Comparison of ENCODE assay signal across 8 cellular contexts in the genomic region with DNA sequence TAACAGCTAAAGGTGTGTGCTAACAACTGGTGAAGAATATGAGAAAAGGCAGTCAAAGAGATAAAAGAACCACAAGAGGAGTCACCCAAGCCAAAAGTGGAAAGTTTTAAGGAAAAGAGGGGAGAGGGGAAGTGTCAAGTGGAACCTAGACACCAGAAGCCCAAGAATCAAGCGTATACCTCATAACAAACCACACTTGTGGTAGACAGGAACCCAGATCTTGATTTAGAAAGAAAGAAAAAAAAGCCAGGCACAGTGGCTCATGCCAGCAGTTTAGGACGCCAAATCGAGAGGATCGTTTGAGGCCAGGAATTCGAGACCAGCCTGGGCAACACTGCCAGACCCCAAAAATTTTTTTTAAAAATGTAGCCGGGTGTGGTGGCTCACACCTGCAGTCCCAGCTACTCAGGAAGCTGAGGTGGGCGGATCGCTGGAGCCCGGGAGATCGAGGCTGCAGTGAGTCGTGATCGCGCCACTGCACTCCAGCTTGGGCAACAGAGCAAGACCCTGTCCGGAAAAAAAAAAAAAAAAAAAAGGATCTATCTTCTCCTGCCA. TPM values are rescaled to one million over a fixed set of nuclear protein-coding genes. Genes with fewer than 3 reads are reported as not detected.
DNase-seq lines count a peak whose midpoint lies in the region; ATAC-seq and TF ChIP-seq lines count a peak whose summit lies in the region.

No MANE protein-coding gene starts in this region.

- H3K27ac Mint-ChIP-seq in activated CD8-positive, alpha-beta T cell treated with anti-CD3 and anti-CD28 coated beads for 36 hours = peak overlapping the region; percentile 91

- H3K4me3 ChIP-seq in heart right ventricle (peak overlapping the region; percentile 75 to 99 (median 90)), iPS-15b (ENCODE audit: low read depth, low read length) (peak overlapping the region; percentile 97), thymus (ENCODE audit: low read length) (peak overlapping the region; percentile 99)

- peak overlapping the region; percentile 84 for H3K4me3 Mint-ChIP-seq in activated CD8-positive, alpha-beta T cell treated with anti-CD3 and anti-CD28 coated beads for 36 hours

- no peaks in the 10 kb centered on the region for H3K27me3 ChIP-seq in heart right ventricle
- H3K27me3 ChIP-seq in iPS-15b (ENCODE audit: control insufficient read depth, insufficient read depth, low read length) = no peaks in the 10 kb centered on the region
- no peaks in the 10 kb centered on the region for H3K27me3 ChIP-seq in thymus (ENCODE audit: control insufficient read depth, insufficient read depth)

- H3K9me3 ChIP-seq in heart right ventricle (no peaks in the 10 kb centered on the region), iPS-15b (ENCODE audit: control insufficient read depth, insufficient read depth, low read length) (no peaks in the 10 kb centered on the region), thymus (ENCODE audit: control insufficient read depth) (no peaks in the 10 kb centered on the region)

- ATAC-seq in heart right ventricle (no peak), Right ventricle myocardium inferior (no peak)
- ATAC-seq in activated CD8-positive, alpha-beta T cell treated with anti-CD3 and anti-CD28 coated beads for 36 hours = no peak

- H3K36me3 Mint-ChIP-seq in activated CD8-positive, alpha-beta T cell treated with anti-CD3 and anti-CD28 coated beads for 36 hours (ENCODE audit: low read depth) = peaks cover 22% of the 10 kb centered on the region

- H3K27me3 Mint-ChIP-seq in activated CD8-positive, alpha-beta T cell treated with anti-CD3 and anti-CD28 coated beads for 36 hours = no peaks in the 10 kb centered on the region

- no peak overlapping the region for H3K9ac ChIP-seq in iPS-15b (ENCODE audit: low read depth, low read length)

- DNase-seq in heart right ventricle (no peak), Right ventricle myocardium inferior (ENCODE audit: missing footprints) (no peak), NCI-H2081 (lab: John Stamatoyannopoulos, UW) (no peak), caudate nucleus (lab: John Stamatoyannopoulos, UW) (no peak), glomerular visceral epithelial cell (ENCODE audit: extremely low spot score) (no peak)
- no peak for DNase-seq in activated CD8-positive, alpha-beta T cell treated with anti-CD3 and anti-CD28 coated beads for 36 hours

- H3K4me1 ChIP-seq in heart right ventricle = peaks cover 3 to 34% (median 27%) of the 10 kb centered on the region in 9 donors
- H3K4me1 ChIP-seq in iPS-15b (ENCODE audit: control insufficient read depth, insufficient read depth, low read length) = peaks cover 2% of the 10 kb centered on the region
- H3K4me1 ChIP-seq in thymus (ENCODE audit: control insufficient read depth, insufficient read depth, low read length) = peaks cover 12% of the 10 kb centered on the region

- no peak for TF ChIP-seq CTCF in heart right ventricle (IDR thresholded peaks at IDR 0.05)
- TF ChIP-seq CTCF in activated CD8-positive, alpha-beta T cell treated with anti-CD3 and anti-CD28 coated beads for 36 hours (IDR thresholded peaks at IDR 0.05) = no peak

- intact Hi-C loops in heart right ventricle (cut with DNase I) (loop anchor here in 1 of 10 donors (5.0 kb wide), 2 partner anchors 39 to 151 kb away; partner anchors contain the start of genes ST13 and XPNPEP3), Right ventricle myocardium inferior (cut with DNase I) (loop anchor here (5.0 kb wide), 1 partner anchor 39 kb away; the partner anchor contains the start of genes ST13 and XPNPEP3)
- intact Hi-C loops in activated CD8-positive, alpha-beta T cell treated with anti-CD3 and anti-CD28 coated beads for 36 hours (cut with micrococcal nuclease) = no loop called here

- H3K27ac ChIP-seq in heart right ventricle (peak overlapping the region in 2 of 10 donors; percentile 87 to 89), thymus (ENCODE audit: low read depth) (peak overlapping the region; percentile 33), caudate nucleus (ENCODE audit: low read depth, low read length) (no peak overlapping the region)

- CTCF ChIA-PET in activated CD8-positive, alpha-beta T cell treated with anti-CD3 and anti-CD28 coated beads for 36 hours (lab: Charles Lee) = interaction anchor here (0.7 to 2.0 kb wide), 8 partner anchors 17 to 172 kb away, joined by 3 to 6 read pairs (median 4); no protein-coding TSS in a partner anchor

- POLR2A ChIA-PET in activated CD8-positive, alpha-beta T cell treated with anti-CD3 and anti-CD28 coated beads for 36 hours (lab: Charles Lee) = interaction anchor here (1.3 to 1.6 kb wide), 3 partner anchors 12 to 90 kb away, joined by 3 to 5 read pairs (median 4); no protein-coding TSS in a partner anchor

- H3K36me3 ChIP-seq in heart right ventricle (peaks cover 0 to 24% (median 5%) of the 10 kb centered on the region in 9 donors), iPS-15b (ENCODE audit: control insufficient read depth, insufficient read depth, low read length) (no peaks in the 10 kb centered on the region), thymus (ENCODE audit: control insufficient read depth, insufficient read depth) (no peaks in the 10 kb centered on the region)

- 36 to 41% methylated on average over 14 of the region's 14 CpGs for WGBS in heart right ventricle, 2 donors
- WGBS in thymus = 15% methylated on average over 14 of the region's 14 CpGs

- H3K4me1 Mint-ChIP-seq in activated CD8-positive, alpha-beta T cell treated with anti-CD3 and anti-CD28 coated beads for 36 hours (ENCODE audit: low read depth) = peaks cover 31% of the 10 kb centered on the region

- H3K9me3 Mint-ChIP-seq in activated CD8-positive, alpha-beta T cell treated with anti-CD3 and anti-CD28 coated beads for 36 hours = no peaks in the 10 kb centered on the region

RNA-seq across cellular contexts. Expression of gene SLC25A17, which starts 0.9 kb away (rescaled TPM):
- total RNA-seq in heart right ventricle = 1 to 10 TPM; 2.5 to 5.6 (median 4.0) TPM
- 1 to 10 TPM; 7.2 to 8.6 TPM for polyA plus RNA-seq in heart right ventricle
- 3.1 TPM for total RNA-seq in Right ventricle myocardium inferior
- total RNA-seq in activated CD8-positive, alpha-beta T cell treated with anti-CD3 and anti-CD28 coated beads for 36 hours = 10 to 100 TPM; 28.0 to 34.8 TPM
- 23.0 TPM for polyA plus RNA-seq in thymus

RNA-seq across cellular contexts. Expression of gene ST13, which starts 38.2 kb away (rescaled TPM):
- total RNA-seq in heart right ventricle (100 to 1,000 TPM; 170 to 238 (median 215) TPM), Right ventricle myocardium inferior (197 TPM)
- polyA plus RNA-seq in heart right ventricle (100 to 1,000 TPM in 1 of 2 donors, 10 to 100 TPM in 1; 35.0 to 126 TPM), thymus (121 TPM)
- 100 to 1,000 TPM; 237 to 249 TPM for total RNA-seq in activated CD8-positive, alpha-beta T cell treated with anti-CD3 and anti-CD28 coated beads for 36 hours

RNA-seq across cellular contexts. Expression of gene XPNPEP3, which starts 38.7 kb away (rescaled TPM):
- total RNA-seq in heart right ventricle (10 to 100 TPM; 20.0 to 31.7 (median 26.3) TPM), Right ventricle myocardium inferior (23.7 TPM)
- polyA plus RNA-seq in heart right ventricle (1 to 10 TPM; 3.7 to 5.6 TPM), thymus (7.1 TPM)
- 10 to 100 TPM; 24.4 to 25.5 TPM for total RNA-seq in activated CD8-positive, alpha-beta T cell treated with anti-CD3 and anti-CD28 coated beads for 36 hours

RNA-seq across cellular contexts. Expression of gene DNAJB7, which starts 43.6 kb away (rescaled TPM):
- not detected for total RNA-seq in heart right ventricle
- not detected for polyA plus RNA-seq in heart right ventricle
- total RNA-seq in Right ventricle myocardium inferior = not detected
- not detected for total RNA-seq in activated CD8-positive, alpha-beta T cell treated with anti-CD3 and anti-CD28 coated beads for 36 hours
- polyA plus RNA-seq in thymus = not detected
